Comparison of ENCODE assay signal across 18 cellular contexts in genomic region chr20:17566345-17566744, GRCh38. TPM values are rescaled to one million over a fixed set of nuclear protein-coding genes. Genes with fewer than 3 reads are reported as not detected.
DNase-seq lines count a peak whose midpoint lies in the region; FAIRE-seq and TF ChIP-seq lines count a peak whose summit lies in the region.
"Had no signal": no experiment of that assay in that cellular context is flagged by ENCODE, and none has a peak within 500 bp of the region (broad histone marks: within the 10 kb centered on the region; RNA-seq: fewer than 3 reads in every experiment).

No MANE protein-coding gene starts in this region.

- H3K9me3 ChIP-seq in tibial artery, result no peaks in the 10 kb centered on the region

- H3K36me3 ChIP-seq in tibial artery, result no peaks in the 10 kb centered on the region

- intact Hi-C loops in tibial artery (cut with DNase I; ENCODE audit: low total_unique reads), result no loop called here

- peak overlapping the region; percentile 76 for H3K27ac Mint-ChIP-seq in HFFc6
- peak overlapping the region; percentile 24 for H3K27ac Mint-ChIP-seq in mesothelial cell of epicardium
- H3K27ac Mint-ChIP-seq: CD4-positive, alpha-beta T cell; GM23338 had no signal

- H3K4me3 Mint-ChIP-seq in HFFc6 (0 out of 2 replicates have a peak overlapping the region, but pooled peaks have one; percentile 51), mesothelial cell of epicardium (no peak overlapping the region)
- H3K4me3 Mint-ChIP-seq: CD4-positive, alpha-beta T cell; GM23338 had no signal

- no peak for FAIRE-seq in RCC 7860 (lab: Jason Lieb, UNC)

- no peak for TF ChIP-seq POLR2A in erythroblast (IDR thresholded peaks at IDR 0.05; ENCODE audit: low read length)

- H3K27me3 Mint-ChIP-seq in HFFc6 (ENCODE audit: insufficient read depth), result no peaks in the 10 kb centered on the region; the same call in 1 of the 2 replicates
- H3K27me3 Mint-ChIP-seq in mesothelial cell of epicardium (ENCODE audit: low read depth), result no peaks in the 10 kb centered on the region
- H3K27me3 Mint-ChIP-seq: CD4-positive, alpha-beta T cell had no signal

- no peak for DNase-seq in HFFc6
- no peak for DNase-seq in mesothelial cell of epicardium (ENCODE audit: low spot score in 2 of 2, unreplicated experiment in 2 of 2)
- no peak for DNase-seq in tibial artery
- no peak for DNase-seq in NCI-H2081 treated with DMSO at 0.1 percent for 48 hours (lab: John Stamatoyannopoulos, UW)
- DNase-seq in erythroblast (lab: John Stamatoyannopoulos, UW), result no peak
- DNase-seq in Ammon's horn (ENCODE audit: low spot score), result no peak
- DNase-seq in RCC 7860 (ENCODE audit: low spot score), result no peak
- DNase-seq: AML-193; Calu3; CD4-positive, alpha-beta T cell; KG1; NCI-H1105 treated with DMSO at 0.1 percent for 48 hours; NCI-H187 treated with DMSO at 0.1 percent for 48 hours; NCI-H2171 treated with DMSO at 0.1 percent for 48 hours; NCI-H774; SHP77 treated with DMSO at 0.1 percent for 48 hours had no signal

- H3K27me3 ChIP-seq in tibial artery, result no peaks in the 10 kb centered on the region

- H3K4me1 ChIP-seq in tibial artery, result peaks cover 0 to 75% (median 45%) of the 10 kb centered on the region in 4 donors

- H3K27ac ChIP-seq in VCaP, result peak overlapping the region; percentile 100; the same call in 1 of the 2 replicates
- peak overlapping the region; percentile 99 to 100 for H3K27ac ChIP-seq in tibial artery

- H3K4me3 ChIP-seq in tibial artery, result no peak overlapping the region
- H3K4me3 ChIP-seq: GM23338 had no signal

- H3K36me3 Mint-ChIP-seq in HFFc6 (ENCODE audit: low read depth) (peaks cover 7% of the 10 kb centered on the region), mesothelial cell of epicardium (no peaks in the 10 kb centered on the region)

- TF ChIP-seq CTCF in HFFc6 (IDR thresholded peaks at IDR 0.05) (no peak), VCaP (conservative IDR thresholded peaks at IDR 0.05) (no peak), mesothelial cell of epicardium (IDR thresholded peaks at IDR 0.05; ENCODE audit: unreplicated experiment) (no peak), tibial artery (IDR thresholded peaks at IDR 0.05) (no peak)

- H3K9me3 Mint-ChIP-seq in HFFc6 (no peaks in the 10 kb centered on the region), mesothelial cell of epicardium (no peaks in the 10 kb centered on the region)
- H3K9me3 Mint-ChIP-seq: GM23338 had no signal

- H3K4me1 Mint-ChIP-seq in HFFc6 (ENCODE audit: low read depth) (peaks cover 55% of the 10 kb centered on the region), mesothelial cell of epicardium (peaks cover 29% of the 10 kb centered on the region)

RNA-seq across cellular contexts. Expression of gene DSTN, which starts 3.5 kb away (rescaled TPM):
- 100 to 1,000 TPM; 497 to 624 (median 521) TPM for total RNA-seq in HFFc6 (2021; fragmentation: NEBNext Ultra II Directional; extraction: Animal tissue kit (Norgen Biotek cat#: 25700))
- 192 to 199 TPM (median 193 TPM) in 3 replicates for total RNA-seq in mesothelial cell of epicardium

RNA-seq across cellular contexts. Expression of gene BFSP1, which starts 35.2 kb away (rescaled TPM):
- 1 to 10 TPM; 1.2 to 2.5 (median 1.8) TPM for total RNA-seq in HFFc6 (2021; fragmentation: NEBNext Ultra II Directional; extraction: Animal tissue kit (Norgen Biotek cat#: 25700))
- total RNA-seq in mesothelial cell of epicardium, result 5.2 to 5.8 TPM (median 5.7 TPM) in 3 replicates
